Comparison of ENCODE assay signal across 8 cellular contexts in the genomic region with DNA sequence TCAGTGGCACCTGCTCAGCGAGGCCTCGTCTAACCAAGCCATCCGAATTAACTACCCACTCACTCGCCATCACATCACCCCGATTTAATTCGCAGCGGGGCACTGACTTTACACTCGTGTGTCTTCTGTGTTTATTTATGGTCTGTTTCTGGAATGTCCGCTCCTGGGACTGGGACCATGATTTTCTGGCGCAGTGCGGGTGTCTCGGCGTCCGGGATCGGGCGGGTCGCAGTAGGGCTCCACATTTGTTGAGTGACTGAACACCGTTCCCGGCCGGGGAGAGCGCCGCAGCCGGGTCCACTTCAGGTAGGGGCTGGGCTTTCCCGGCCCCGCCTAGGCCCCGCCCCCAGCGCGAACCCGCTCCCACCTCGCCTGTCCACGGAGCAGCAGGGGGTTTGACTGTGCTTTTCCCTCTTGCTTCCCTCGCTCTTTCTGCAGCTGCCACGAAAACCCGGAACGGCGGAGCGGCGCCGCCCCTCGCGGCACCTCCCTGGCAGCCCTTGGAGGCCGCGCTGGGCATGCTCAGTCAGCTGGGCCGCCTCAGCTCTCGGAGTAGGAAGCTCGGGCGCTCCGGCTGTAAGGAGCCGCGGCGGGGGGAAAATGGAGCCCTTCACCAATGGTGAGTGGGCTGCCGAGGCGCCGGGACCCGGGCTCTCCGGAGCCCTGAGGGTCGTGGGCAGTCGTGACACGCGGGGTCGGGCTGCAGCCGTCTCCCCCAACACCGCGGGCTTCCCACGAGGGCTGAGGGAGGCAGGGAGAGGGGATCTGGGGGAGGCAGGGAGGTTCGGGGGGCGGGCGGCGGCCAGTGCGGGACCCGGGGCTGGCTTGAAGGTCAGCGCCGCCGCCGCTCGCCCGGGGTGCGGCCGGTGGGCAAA. TPM values are rescaled to one million over a fixed set of nuclear protein-coding genes. Genes with fewer than 3 reads are reported as not detected.
DNase-seq lines count a peak whose midpoint lies in the region; ATAC-seq and TF ChIP-seq lines count a peak whose summit lies in the region.

A gene (plus strand): TSS at position 525 of the 875 bp plus-strand sequence. CDS start 76 bp downstream, at position 601.

- POLR2A ChIA-PET in T-cell (lab: Charles Lee), result interaction anchor here (0.6 to 1.3 kb wide), 6 partner anchors 23 to 64 kb away, joined by 3 to 9 read pairs (median 4); no protein-coding TSS in a partner anchor

- peaks cover 71 to 72% (median 71%) of the 10 kb centered on the region in 3 donors for H3K4me1 Mint-ChIP-seq in T-cell

- 0% methylated on average over 16 to 79 of the region's 79 CpGs for WGBS in adrenal gland, 4 donors
- 0 to 1% (median 0%) methylated on average over 29 to 79 of the region's 79 CpGs for WGBS in heart left ventricle, 4 donors
- 0 to 1% methylated on average over 25 to 64 of the region's 79 CpGs for WGBS in upper lobe of left lung, 2 donors

- TF ChIP-seq POLR2A in adrenal gland (IDR thresholded peaks at IDR 0.05) (peak; percentile 92 to 95), heart left ventricle (IDR thresholded peaks at IDR 0.05) (peak in 1 of 2 donors; percentile 75), upper lobe of left lung (IDR thresholded peaks at IDR 0.05) (peak; percentile 37 to 84 (median 80))

- intact Hi-C loops in adrenal gland (cut with DNase I) (loop anchor here (10.0 kb wide), 2 partner anchors 59 to 61 kb away; a partner anchor contains a TSS), heart left ventricle (cut with DNase I) (loop anchor here in 6 of 10 donors (1.0 to 10.0 kb wide), 9 partner anchors 33 to 247 kb away; a partner anchor contains a TSS), posterior cingulate gyrus (cut with DNase I) (loop anchor here (2.0 to 10.0 kb wide), 5 partner anchors 59 to 1839 kb away; a partner anchor contains a TSS)

- no peaks in the 10 kb centered on the region for H3K27me3 Mint-ChIP-seq in T-cell

- peak; percentile 88 for DNase-seq in NCI-H1436 treated with DMSO at 0.1 percent for 48 hours (lab: John Stamatoyannopoulos, UW)
- DNase-seq in T-cell, result peak; percentile 85 to 94 (median 91)
- peak; percentile 96 to 98 (median 97) for DNase-seq in adrenal gland
- DNase-seq in heart left ventricle, result peak; percentile 96 to 98 (median 97)
- peak; percentile 94 to 99 (median 95) for DNase-seq in posterior cingulate gyrus
- DNase-seq in upper lobe of left lung, result peak; percentile 98 to 99

- peak within 1 kb of the TSS; percentile 89 to 94 (median 90) for H3K4me3 Mint-ChIP-seq in T-cell

- peaks cover 2% of the 10 kb centered on the region for H3K36me3 Mint-ChIP-seq in T-cell

- H3K27me3 ChIP-seq in adrenal gland (no peaks in the 10 kb centered on the region), heart left ventricle (no peaks in the 10 kb centered on the region), upper lobe of left lung (no peaks in the 10 kb centered on the region)

- CTCF ChIA-PET in T-cell (lab: Charles Lee), result interaction anchor here (0.6 to 3.0 kb wide), 12 partner anchors 10 to 183 kb away, joined by 3 to 17 read pairs (median 4); a partner anchor contains a TSS

- H3K9me3 ChIP-seq in adrenal gland (replicated peaks in 1 of 3), result no peaks in the 10 kb centered on the region
- H3K9me3 ChIP-seq in heart left ventricle, result no peaks in the 10 kb centered on the region
- H3K9me3 ChIP-seq in upper lobe of left lung, result no peaks in the 10 kb centered on the region

- H3K27ac Mint-ChIP-seq in T-cell, result peak within 1 kb of the TSS; percentile 96 to 100

- ATAC-seq in HG02840 (IDR thresholded peaks at IDR 0.05; ENCODE audit: low FRiP score, unreplicated experiment) (peak; percentile 48), T-cell (replicated peaks in 1 of 4) (peak; percentile 53 to 59 (median 55)), heart left ventricle (peak; percentile 90 to 93 (median 92)), upper lobe of left lung (ENCODE audit: low FRiP score in 2 of 2) (peak; percentile 93 to 96)

- no peaks in the 10 kb centered on the region for H3K9me3 Mint-ChIP-seq in T-cell

- H3K27ac ChIP-seq in adrenal gland, result peak within 1 kb of the TSS; percentile 87 to 96 (median 91)
- peak within 1 kb of the TSS; percentile 89 to 99 (median 97) for H3K27ac ChIP-seq in heart left ventricle
- H3K27ac ChIP-seq in upper lobe of left lung, result peak within 1 kb of the TSS; percentile 95 to 99 (median 96)

- H3K4me3 ChIP-seq in GM12875 (ENCODE audit: low read depth, low read length) (peak within 1 kb of the TSS; percentile 85), adrenal gland (peak within 1 kb of the TSS; percentile 72 to 89 (median 86)), heart left ventricle (peak within 1 kb of the TSS; percentile 60 to 92 (median 84)), upper lobe of left lung (peak within 1 kb of the TSS; percentile 69 to 94 (median 80))

- H3K36me3 ChIP-seq in adrenal gland (replicated peaks in 1 of 2), result no peaks in the 10 kb centered on the region
- no peaks in the 10 kb centered on the region for H3K36me3 ChIP-seq in heart left ventricle
- H3K36me3 ChIP-seq in upper lobe of left lung, result no peaks in the 10 kb centered on the region

- TF ChIP-seq CTCF in GM12875 (IDR thresholded peaks at IDR 0.05; ENCODE audit: borderline replicate concordance, insufficient read depth, low read depth, low read length), result no peak
- TF ChIP-seq CTCF in adrenal gland (IDR thresholded peaks at IDR 0.05), result peak in 1 of 6 experiments; percentile 48
- TF ChIP-seq CTCF in heart left ventricle (IDR thresholded peaks at IDR 0.05), result no peak
- TF ChIP-seq CTCF in upper lobe of left lung (IDR thresholded peaks at IDR 0.05), result peak in 3 of 6 experiments; percentile 10 to 41 (median 25)

- H3K4me1 ChIP-seq in adrenal gland (replicated peaks in 1 of 2) (peaks cover 23 to 50% of the 10 kb centered on the region in 2 donors), heart left ventricle (peaks cover 0 to 67% (median 42%) of the 10 kb centered on the region in 12 donors), upper lobe of left lung (peaks cover 27 to 39% (median 31%) of the 10 kb centered on the region in 4 donors)

- peak in 1 of 4 donors; percentile 75 for TF ChIP-seq EP300 in upper lobe of left lung (IDR thresholded peaks at IDR 0.05)

RNA-seq across cellular contexts. Expression of the gene that starts here (rescaled TPM):
- total RNA-seq in T-cell, result 100 to 1,000 TPM in 1 of 5 donors, 10 to 100 TPM in 4; 82.3 to 102 (median 86.3) TPM
- 10 to 100 TPM; 13.1 to 35.4 (median 22.2) TPM for total RNA-seq in adrenal gland
- 1 to 10 TPM; 2.3 to 9.8 (median 3.2) TPM for polyA plus RNA-seq in adrenal gland
- total RNA-seq in heart left ventricle, result 10 to 100 TPM; 47.4 to 82.2 (median 56.3) TPM
- polyA plus RNA-seq in heart left ventricle, result 10 to 100 TPM in 1 of 2 donors, 1 to 10 TPM in 1; 8.6 to 12.5 TPM
- total RNA-seq in upper lobe of left lung, result 10 to 100 TPM; 28.9 to 67.2 (median 42.7) TPM

Comparison
In these comparisons a context has a peak if more than half of its experiments do, and no peak if none do; other contexts are left out.
1. Peak in every context shown above with its lines: DNase-seq, ATAC-seq, H3K4me3 ChIP-seq and H3K27ac ChIP-seq.